Comparison of ENCODE assay signal across 22 cellular contexts in genomic region chr20:17083738-17084137, GRCh38.
DNase-seq lines count a peak whose midpoint lies in the region; ATAC-seq, FAIRE-seq and TF ChIP-seq lines count a peak whose summit lies in the region.
"Had no signal": no experiment of that assay in that cellular context is flagged by ENCODE, and none has a peak within 500 bp of the region (broad histone marks: within the 10 kb centered on the region; RNA-seq: fewer than 3 reads in every experiment).

No MANE protein-coding gene starts in this region.

- H3K4me1 ChIP-seq in small intestine (ENCODE audit: control insufficient read depth in 2 of 2, insufficient read depth in 1 of 2, low read depth in 1 of 2, low read length in 1 of 2) (no peaks in the 10 kb centered on the region), heart right ventricle (no peaks in the 10 kb centered on the region), colonic mucosa (no peaks in the 10 kb centered on the region)
- H3K4me1 ChIP-seq: parathyroid adenoma, tibial artery had no signal

- H3K27me3 ChIP-seq in small intestine (ENCODE audit: control insufficient read depth in 2 of 2, insufficient read depth in 2 of 2, low read length in 2 of 2), result no peaks in the 10 kb centered on the region
- H3K27me3 ChIP-seq in heart right ventricle, result no peaks in the 10 kb centered on the region
- no peaks in the 10 kb centered on the region for H3K27me3 ChIP-seq in colonic mucosa
- H3K27me3 ChIP-seq: cardiac muscle cell, tibial artery had no signal

- H3K4me3 ChIP-seq in small intestine (ENCODE audit: low read depth in 1 of 2, low read length in 2 of 2) (no peak overlapping the region), heart right ventricle (no peak overlapping the region), colonic mucosa (no peak overlapping the region)
- H3K4me3 ChIP-seq: cardiac muscle cell, skin epidermis, tibial artery had no signal

- H3K27ac ChIP-seq in small intestine (ENCODE audit: low read depth in 1 of 2, low read length in 1 of 2), result no peak overlapping the region
- no peak overlapping the region for H3K27ac ChIP-seq in heart right ventricle
- no peak overlapping the region for H3K27ac ChIP-seq in colonic mucosa
- H3K27ac ChIP-seq: 22Rv1, C4-2B, cardiac muscle cell, parathyroid adenoma, skin epidermis, tibial artery had no signal

- no peak for TF ChIP-seq CTCF in heart right ventricle (IDR thresholded peaks at IDR 0.05)
- no peak for TF ChIP-seq CTCF in colonic mucosa (IDR thresholded peaks at IDR 0.05)

- H3K9me3 ChIP-seq in small intestine (ENCODE audit: control insufficient read depth, low read depth), result no peaks in the 10 kb centered on the region
- H3K9me3 ChIP-seq in heart right ventricle, result peaks cover 0 to 14% (median 0%) of the 10 kb centered on the region in 11 donors
- no peaks in the 10 kb centered on the region for H3K9me3 ChIP-seq in colonic mucosa
- H3K9me3 ChIP-seq: tibial artery had no signal

- FAIRE-seq in small intestine (lab: Jason Lieb, UNC), result no peak

- WGBS in small intestine, 3 donors, result 18 to 47% (median 28%) methylated on average over 1 of the region's 1 CpG
- 31 to 35% methylated on average over 1 of the region's 1 CpG for WGBS in heart right ventricle, 2 donors

- intact Hi-C loops in heart right ventricle (cut with DNase I), result no loop called here
- intact Hi-C loops in colonic mucosa (cut with DNase I), result no loop called here

- peak; percentile 3 for DNase-seq in DMS 273 (lab: John Stamatoyannopoulos, UW; ENCODE audit: unreplicated experiment)
- no peak for DNase-seq in DMS 273 treated with DMSO at 0.1 percent for 48 hours (lab: John Stamatoyannopoulos, UW)
- DNase-seq in NCI-H460 (ENCODE audit: extremely low read depth, low read depth), result peak; percentile 17
- DNase-seq in ecto neural progenitor cell (ENCODE audit: low spot score), result peak; percentile 53
- peak; percentile 5 for DNase-seq in small intestine
- DNase-seq in DMS114 treated with DMSO at 0.1 percent for 48 hours (lab: John Stamatoyannopoulos, UW; ENCODE audit: unreplicated experiment), result no peak
- DNase-seq in heart right ventricle, result no peak
- no peak for DNase-seq in colonic mucosa
- DNase-seq: activated B cell treated with CpG ODN at 0.5 μM for 24 hours; activated naive CD8-positive, alpha-beta T cell treated with anti-CD3 and anti-CD28 coated beads, Interleukin-2, amount 50 U/mL, for 24 hours; hypothalamus; left colon; NCI-H2029 treated with DMSO at 0.1 percent for 48 hours; NCI-H526; SW 1271; tibial artery had no signal

- H3K36me3 ChIP-seq in small intestine (ENCODE audit: control insufficient read depth in 2 of 2, insufficient read depth in 2 of 2, low read length in 2 of 2) (no peaks in the 10 kb centered on the region), heart right ventricle (no peaks in the 10 kb centered on the region), colonic mucosa (no peaks in the 10 kb centered on the region)
- H3K36me3 ChIP-seq: cardiac muscle cell, tibial artery had no signal

- H3K9ac ChIP-seq in colonic mucosa (ENCODE audit: low read depth in 2 of 2, low read length in 2 of 2), result no peak overlapping the region
- H3K9ac ChIP-seq: parathyroid adenoma had no signal

- no peak for ATAC-seq in heart right ventricle
- ATAC-seq: activated naive CD8-positive, alpha-beta T cell treated with anti-CD3 and anti-CD28 coated beads, Interleukin-2, amount 50 U/mL, for 24 hours; activated T-helper 17 cell treated with anti-CD3 and anti-CD28 coated beads, Interleukin-2, amount 50 U/mL, for 72 hours; left colon had no signal

Comparison
In these comparisons a context has a peak if more than half of its experiments do, and no peak if none do; other contexts are left out.
1. DNase-seq: peak in DMS 273 (single experiment), NCI-H460 (single experiment), ecto neural progenitor cell (single experiment) and small intestine (single experiment); none in DMS 273 treated with DMSO at 0.1 percent for 48 hours (single experiment), DMS114 treated with DMSO at 0.1 percent for 48 hours (single experiment), heart right ventricle (0 of 2) and colonic mucosa (single experiment).